ENCODE assay signal across 1 cellular context in the genomic region with DNA sequence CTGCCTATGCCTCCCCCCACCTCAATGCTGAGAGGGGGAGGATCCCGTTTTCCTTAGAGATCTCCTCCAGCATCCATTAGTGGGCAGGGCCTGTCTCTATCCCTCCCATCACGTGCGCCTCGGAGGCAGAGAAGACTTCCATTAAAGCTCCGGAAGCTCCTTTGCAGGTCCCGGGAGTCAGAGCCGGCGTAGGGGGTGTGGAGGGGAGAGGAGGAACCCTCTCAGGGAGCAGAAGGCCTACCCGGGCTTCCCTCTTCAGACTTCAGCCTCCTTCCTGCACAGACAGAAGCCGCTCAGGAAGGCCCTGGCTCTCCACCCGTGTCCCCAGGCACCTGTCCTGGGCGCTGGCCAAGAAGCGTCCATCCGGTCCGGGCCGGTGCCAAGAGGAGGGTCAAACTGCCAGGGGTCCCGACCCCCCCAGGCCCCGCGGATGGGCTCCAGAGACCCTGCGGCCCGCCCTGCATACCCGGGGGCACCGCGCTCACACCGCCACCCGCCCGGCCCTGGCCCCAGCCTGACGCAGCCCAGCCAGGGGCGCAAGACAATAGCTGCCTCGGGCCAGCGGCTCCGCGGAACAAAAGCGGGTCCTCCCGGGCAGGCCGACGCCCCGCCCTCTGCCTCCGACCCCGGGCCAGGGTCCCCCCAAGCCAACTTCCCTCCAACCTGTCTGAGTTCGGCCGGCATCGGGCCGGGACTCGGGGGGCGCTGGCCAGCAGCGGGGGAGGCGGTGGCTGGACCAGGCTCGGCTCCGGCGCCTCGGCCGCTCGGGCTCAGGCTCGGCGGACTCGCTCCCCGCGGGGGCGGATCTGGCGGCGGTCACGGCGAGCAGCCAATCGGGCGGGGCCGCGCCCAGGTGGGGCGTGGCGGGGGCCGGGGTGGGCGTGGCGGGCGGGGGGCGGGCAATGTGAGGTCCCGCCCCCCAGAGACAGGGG.
TF ChIP-seq lines count a peak whose summit lies in the region.

No MANE protein-coding gene starts in this region.

TF ChIP-seq in GM23338, 12 proteins besides CTCF, POLR2A, EP300 and RAD21 (continued from another document):
- TF ChIP-seq, protein P1, sequence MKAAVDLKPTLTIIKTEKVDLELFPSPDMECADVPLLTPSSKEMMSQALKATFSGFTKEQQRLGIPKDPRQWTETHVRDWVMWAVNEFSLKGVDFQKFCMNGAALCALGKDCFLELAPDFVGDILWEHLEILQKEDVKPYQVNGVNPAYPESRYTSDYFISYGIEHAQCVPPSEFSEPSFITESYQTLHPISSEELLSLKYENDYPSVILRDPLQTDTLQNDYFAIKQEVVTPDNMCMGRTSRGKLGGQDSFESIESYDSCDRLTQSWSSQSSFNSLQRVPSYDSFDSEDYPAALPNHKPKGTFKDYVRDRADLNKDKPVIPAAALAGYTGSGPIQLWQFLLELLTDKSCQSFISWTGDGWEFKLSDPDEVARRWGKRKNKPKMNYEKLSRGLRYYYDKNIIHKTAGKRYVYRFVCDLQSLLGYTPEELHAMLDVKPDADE (IDR thresholded peaks at IDR 0.05): no peak
- TF ChIP-seq, protein P2, sequence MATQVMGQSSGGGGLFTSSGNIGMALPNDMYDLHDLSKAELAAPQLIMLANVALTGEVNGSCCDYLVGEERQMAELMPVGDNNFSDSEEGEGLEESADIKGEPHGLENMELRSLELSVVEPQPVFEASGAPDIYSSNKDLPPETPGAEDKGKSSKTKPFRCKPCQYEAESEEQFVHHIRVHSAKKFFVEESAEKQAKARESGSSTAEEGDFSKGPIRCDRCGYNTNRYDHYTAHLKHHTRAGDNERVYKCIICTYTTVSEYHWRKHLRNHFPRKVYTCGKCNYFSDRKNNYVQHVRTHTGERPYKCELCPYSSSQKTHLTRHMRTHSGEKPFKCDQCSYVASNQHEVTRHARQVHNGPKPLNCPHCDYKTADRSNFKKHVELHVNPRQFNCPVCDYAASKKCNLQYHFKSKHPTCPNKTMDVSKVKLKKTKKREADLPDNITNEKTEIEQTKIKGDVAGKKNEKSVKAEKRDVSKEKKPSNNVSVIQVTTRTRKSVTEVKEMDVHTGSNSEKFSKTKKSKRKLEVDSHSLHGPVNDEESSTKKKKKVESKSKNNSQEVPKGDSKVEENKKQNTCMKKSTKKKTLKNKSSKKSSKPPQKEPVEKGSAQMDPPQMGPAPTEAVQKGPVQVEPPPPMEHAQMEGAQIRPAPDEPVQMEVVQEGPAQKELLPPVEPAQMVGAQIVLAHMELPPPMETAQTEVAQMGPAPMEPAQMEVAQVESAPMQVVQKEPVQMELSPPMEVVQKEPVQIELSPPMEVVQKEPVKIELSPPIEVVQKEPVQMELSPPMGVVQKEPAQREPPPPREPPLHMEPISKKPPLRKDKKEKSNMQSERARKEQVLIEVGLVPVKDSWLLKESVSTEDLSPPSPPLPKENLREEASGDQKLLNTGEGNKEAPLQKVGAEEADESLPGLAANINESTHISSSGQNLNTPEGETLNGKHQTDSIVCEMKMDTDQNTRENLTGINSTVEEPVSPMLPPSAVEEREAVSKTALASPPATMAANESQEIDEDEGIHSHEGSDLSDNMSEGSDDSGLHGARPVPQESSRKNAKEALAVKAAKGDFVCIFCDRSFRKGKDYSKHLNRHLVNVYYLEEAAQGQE (IDR thresholded peaks at IDR 0.05; ENCODE audit: unreplicated experiment): no peak
- no peak for TF ChIP-seq JUNB (IDR thresholded peaks at IDR 0.05; ENCODE audit: unreplicated experiment)
- no peak for TF ChIP-seq ZNF331 (CRISPR knock-in tag; IDR thresholded peaks at IDR 0.05; ENCODE audit: low read depth)
